ENCODE assay signal across 9 cellular contexts in the genomic region with DNA sequence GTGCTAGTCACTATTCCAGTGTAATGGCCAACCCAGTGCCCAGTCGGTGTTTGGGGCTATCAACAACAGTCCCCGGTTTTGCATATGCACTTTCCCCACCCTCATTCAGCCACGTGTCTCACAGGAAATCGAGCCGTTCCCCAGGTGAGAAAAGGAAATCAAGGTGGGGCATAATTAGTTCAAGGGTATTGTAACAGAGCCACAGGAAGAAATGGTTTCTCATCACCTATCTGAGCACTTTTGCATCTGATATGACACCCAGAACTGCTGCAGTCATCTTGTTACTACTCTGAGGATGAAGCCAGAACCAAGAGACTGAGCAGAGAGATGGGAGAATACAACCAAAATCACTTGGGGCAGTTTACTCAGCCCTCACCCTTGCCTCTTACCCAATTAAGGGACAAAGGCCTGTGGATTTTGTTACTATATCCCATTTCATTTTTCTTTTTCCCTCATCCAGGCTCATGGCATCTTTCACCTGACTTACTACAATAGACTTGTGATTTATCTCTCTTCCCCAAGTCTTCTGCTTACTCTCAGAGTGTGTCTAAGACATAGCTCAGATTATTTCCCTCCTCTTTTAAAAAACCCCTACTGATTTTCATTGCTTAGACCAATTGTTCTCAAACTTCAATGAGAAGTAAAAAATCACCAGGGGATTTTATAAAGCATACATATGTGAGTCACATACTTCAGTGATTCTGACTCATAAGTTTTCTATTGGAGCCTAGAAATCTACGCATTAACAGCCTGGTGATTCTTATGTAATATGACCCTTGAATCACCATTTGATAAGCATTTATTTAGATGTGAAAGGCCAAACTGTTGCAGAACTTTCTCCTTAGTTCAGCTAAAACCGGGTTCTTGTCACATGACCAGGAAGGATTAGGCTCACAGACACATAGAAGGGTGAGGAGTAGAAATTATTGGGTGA. TPM values are rescaled to one million over a fixed set of nuclear protein-coding genes. Genes with fewer than 3 reads are reported as not detected.
DNase-seq lines count a peak whose midpoint lies in the region; ATAC-seq and TF ChIP-seq lines count a peak whose summit lies in the region.
"Had no signal": no experiment of that assay in that cellular context is flagged by ENCODE, and none has a peak within 500 bp of the region (broad histone marks: within the 10 kb centered on the region; RNA-seq: fewer than 3 reads in every experiment).

No MANE protein-coding gene starts in this region.

- no peak for TF ChIP-seq RAD21 in SK-N-SH (IDR thresholded peaks at IDR 0.05; ENCODE audit: low read length)

- H3K9me3 ChIP-seq in CD4-positive, CD25-positive, alpha-beta regulatory T cell (ENCODE audit: control insufficient read depth in 2 of 2, low read length in 2 of 2) = peaks cover 0 to 8% of the 10 kb centered on the region in 2 experiments
- no peaks in the 10 kb centered on the region for H3K9me3 ChIP-seq in SK-N-SH

- no peak overlapping the region for H3K9ac ChIP-seq in SK-N-SH

- peak overlapping the region; percentile 83 to 98 (median 89) for H3K27ac Mint-ChIP-seq in CD4-positive, CD25-positive, alpha-beta regulatory T cell

- peak overlapping the region; percentile 12; the same call in 1 of the 2 replicates for H2AFZ ChIP-seq in SK-N-SH (ENCODE audit: low read depth)

- no peaks in the 10 kb centered on the region for H3K27me3 Mint-ChIP-seq in CD4-positive, CD25-positive, alpha-beta regulatory T cell

- peak overlapping the region; percentile 30 for H3K4me3 ChIP-seq in CD4-positive, CD25-positive, alpha-beta regulatory T cell (ENCODE audit: low read depth, low read length)
- H3K4me3 ChIP-seq in SK-N-SH (ENCODE audit: low read depth in 2 of 2, low read length in 1 of 2) = no peak overlapping the region

- H3K9me2 ChIP-seq in SK-N-SH = no peaks in the 10 kb centered on the region

- peak; percentile 79 to 80 for ATAC-seq in CD4-positive, CD25-positive, alpha-beta regulatory T cell (ENCODE audit: low read depth in 2 of 2)
- ATAC-seq in GM21825 (IDR thresholded peaks at IDR 0.05; ENCODE audit: unreplicated experiment) (peak; percentile 83), esophagus mucosa (peak; percentile 84)

- TF ChIP-seq CTCF in SK-N-SH (IDR thresholded peaks at IDR 0.05) = no peak

- peak overlapping the region; percentile 78 for H3K27ac ChIP-seq in CD4-positive, CD25-positive, alpha-beta regulatory T cell (ENCODE audit: insufficient read depth, low read length, poor library complexity, severe bottlenecking)
- peak overlapping the region in 1 of 2 experiments; percentile 48; a peak in 2 of 4 replicates for H3K27ac ChIP-seq in SK-N-SH (ENCODE audit: low read depth in 2 of 2, low read length in 1 of 2)

- H3K27me3 ChIP-seq in CD4-positive, CD25-positive, alpha-beta regulatory T cell (ENCODE audit: control insufficient read depth, insufficient read depth, low read length) = no peaks in the 10 kb centered on the region
- H3K27me3 ChIP-seq in SK-N-SH (ENCODE audit: insufficient read depth) = no peaks in the 10 kb centered on the region

- peaks cover 28% of the 10 kb centered on the region for H3K4me1 ChIP-seq in CD4-positive, CD25-positive, alpha-beta regulatory T cell (ENCODE audit: control insufficient read depth, insufficient read depth, low read length, poor library complexity, severe bottlenecking)
- H3K4me1 ChIP-seq in SK-N-SH (ENCODE audit: control insufficient read depth in 1 of 2, insufficient read depth in 2 of 2, low read depth in 1 of 2, low read length in 1 of 2) = 0 out of 4 replicates have a peak, but pooled peaks cover 0 to 4% of the 10 kb centered on the region in 2 experiments

- peaks cover 6% of the 10 kb centered on the region for H3K36me3 ChIP-seq in CD4-positive, CD25-positive, alpha-beta regulatory T cell (ENCODE audit: control insufficient read depth, insufficient read depth, low read length)
- H3K36me3 ChIP-seq in SK-N-SH (replicated peaks in 1 of 2; ENCODE audit: control insufficient read depth in 1 of 2, insufficient read depth in 2 of 2, low read length in 1 of 2) = no peaks in the 10 kb centered on the region

- POLR2A ChIA-PET in SK-N-SH (lab: Yijun Ruan, JAX) = no interaction called here

- H3K4me3 Mint-ChIP-seq in CD4-positive, CD25-positive, alpha-beta regulatory T cell = peak overlapping the region in 3 of 4 donors; percentile 39 to 68 (median 57)

- peak in 2 of 3 donors; percentile 39 to 74 for DNase-seq in CD4-positive, CD25-positive, alpha-beta regulatory T cell
- DNase-seq in SK-N-SH = no peak
- DNase-seq in CD1c-positive myeloid dendritic cell (ENCODE audit: extremely low spot score) = no peak
- DNase-seq in NCI-H82 treated with DMSO at 0.1 percent for 48 hours (lab: John Stamatoyannopoulos, UW; ENCODE audit: unreplicated experiment) = no peak
- DNase-seq in NCI-H2107 (lab: John Stamatoyannopoulos, UW) = no peak
- no peak for DNase-seq in cardiac septum (ENCODE audit: low spot score)
- DNase-seq: NCI-H526 treated with DMSO at 0.1 percent for 48 hours had no signal

- H3K36me3 Mint-ChIP-seq in CD4-positive, CD25-positive, alpha-beta regulatory T cell = peaks cover 42% of the 10 kb centered on the region

- no peaks in the 10 kb centered on the region for H3K79me2 ChIP-seq in SK-N-SH (ENCODE audit: insufficient read depth)

- H4K20me1 ChIP-seq in SK-N-SH (ENCODE audit: insufficient read depth) = no peaks in the 10 kb centered on the region

- TF ChIP-seq EP300 in SK-N-SH (IDR thresholded peaks at IDR 0.05; ENCODE audit: borderline replicate concordance in 1 of 2, low read depth in 1 of 2, low read length in 1 of 2) = peak in 1 of 2 experiments; percentile 39; a peak in 1 of 4 replicates

- peaks cover 3% of the 10 kb centered on the region for H3F3A ChIP-seq in SK-N-SH (replicated peaks; ENCODE audit: insufficient read depth)

- intact Hi-C loops in cardiac septum (cut with DNase I) = no loop called here

- peaks cover 10 to 47% (median 33%) of the 10 kb centered on the region in 4 donors for H3K4me1 Mint-ChIP-seq in CD4-positive, CD25-positive, alpha-beta regulatory T cell

- 64% methylated on average over 7 of the region's 7 CpGs for WGBS in SK-N-SH (ENCODE audit: low lambda C conversion rate)

- peak overlapping the region; percentile 25; the same call in 1 of the 2 replicates for H3K4me2 ChIP-seq in SK-N-SH

- H3K9me3 Mint-ChIP-seq in CD4-positive, CD25-positive, alpha-beta regulatory T cell = peaks cover 0 to 9% (median 2%) of the 10 kb centered on the region in 7 donors

- CTCF ChIA-PET in SK-N-SH (lab: Yijun Ruan, JAX) = no interaction called here

TF ChIP-seq in SK-N-SH, 30 proteins besides CTCF, POLR2A, EP300 and RAD21 (continues in another document):
- peak; percentile 73 for TF ChIP-seq FOSL2 (IDR thresholded peaks at IDR 0.05; ENCODE audit: borderline replicate concordance, low read depth)
- TF ChIP-seq, protein P1, sequence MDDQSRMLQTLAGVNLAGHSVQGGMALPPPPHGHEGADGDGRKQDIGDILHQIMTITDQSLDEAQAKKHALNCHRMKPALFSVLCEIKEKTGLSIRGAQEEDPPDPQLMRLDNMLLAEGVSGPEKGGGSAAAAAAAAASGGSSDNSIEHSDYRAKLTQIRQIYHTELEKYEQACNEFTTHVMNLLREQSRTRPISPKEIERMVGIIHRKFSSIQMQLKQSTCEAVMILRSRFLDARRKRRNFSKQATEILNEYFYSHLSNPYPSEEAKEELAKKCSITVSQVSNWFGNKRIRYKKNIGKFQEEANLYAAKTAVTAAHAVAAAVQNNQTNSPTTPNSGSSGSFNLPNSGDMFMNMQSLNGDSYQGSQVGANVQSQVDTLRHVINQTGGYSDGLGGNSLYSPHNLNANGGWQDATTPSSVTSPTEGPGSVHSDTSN (IDR thresholded peaks at IDR 0.05) = no peak
- TF ChIP-seq, protein P2, sequence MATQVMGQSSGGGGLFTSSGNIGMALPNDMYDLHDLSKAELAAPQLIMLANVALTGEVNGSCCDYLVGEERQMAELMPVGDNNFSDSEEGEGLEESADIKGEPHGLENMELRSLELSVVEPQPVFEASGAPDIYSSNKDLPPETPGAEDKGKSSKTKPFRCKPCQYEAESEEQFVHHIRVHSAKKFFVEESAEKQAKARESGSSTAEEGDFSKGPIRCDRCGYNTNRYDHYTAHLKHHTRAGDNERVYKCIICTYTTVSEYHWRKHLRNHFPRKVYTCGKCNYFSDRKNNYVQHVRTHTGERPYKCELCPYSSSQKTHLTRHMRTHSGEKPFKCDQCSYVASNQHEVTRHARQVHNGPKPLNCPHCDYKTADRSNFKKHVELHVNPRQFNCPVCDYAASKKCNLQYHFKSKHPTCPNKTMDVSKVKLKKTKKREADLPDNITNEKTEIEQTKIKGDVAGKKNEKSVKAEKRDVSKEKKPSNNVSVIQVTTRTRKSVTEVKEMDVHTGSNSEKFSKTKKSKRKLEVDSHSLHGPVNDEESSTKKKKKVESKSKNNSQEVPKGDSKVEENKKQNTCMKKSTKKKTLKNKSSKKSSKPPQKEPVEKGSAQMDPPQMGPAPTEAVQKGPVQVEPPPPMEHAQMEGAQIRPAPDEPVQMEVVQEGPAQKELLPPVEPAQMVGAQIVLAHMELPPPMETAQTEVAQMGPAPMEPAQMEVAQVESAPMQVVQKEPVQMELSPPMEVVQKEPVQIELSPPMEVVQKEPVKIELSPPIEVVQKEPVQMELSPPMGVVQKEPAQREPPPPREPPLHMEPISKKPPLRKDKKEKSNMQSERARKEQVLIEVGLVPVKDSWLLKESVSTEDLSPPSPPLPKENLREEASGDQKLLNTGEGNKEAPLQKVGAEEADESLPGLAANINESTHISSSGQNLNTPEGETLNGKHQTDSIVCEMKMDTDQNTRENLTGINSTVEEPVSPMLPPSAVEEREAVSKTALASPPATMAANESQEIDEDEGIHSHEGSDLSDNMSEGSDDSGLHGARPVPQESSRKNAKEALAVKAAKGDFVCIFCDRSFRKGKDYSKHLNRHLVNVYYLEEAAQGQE (IDR thresholded peaks at IDR 0.05; ENCODE audit: low read depth, low read length) = no peak

RNA-seq across cellular contexts. Expression of a gene that starts 40.5 kb away (rescaled TPM):
- 85.0 TPM for total RNA-seq in CD4-positive, CD25-positive, alpha-beta regulatory T cell
- polyA plus RNA-seq in CD4-positive, CD25-positive, alpha-beta regulatory T cell = 100 to 1,000 TPM; 120 to 167 (median 142) TPM
- not detected in 2 replicates for polyA plus RNA-seq in SK-N-SH (2012; rRNA removed)
- polyA plus RNA-seq in SK-N-SH (2012; cell fraction: cytosol; rRNA removed) = not detected in 2 replicates
- polyA plus RNA-seq in SK-N-SH (2012; cell fraction: nucleus; rRNA removed) = not detected in 2 replicates
- total RNA-seq in esophagus mucosa (0.20 TPM), cardiac septum (0.30 TPM)

Comparison
In these comparisons a context has a peak if more than half of its experiments do, and no peak if none do; other contexts are left out.
1. DNase-seq: peak in CD4-positive, CD25-positive, alpha-beta regulatory T cell (2 of 3); none in SK-N-SH (single experiment), CD1c-positive myeloid dendritic cell (single experiment), NCI-H82 treated with DMSO at 0.1 percent for 48 hours (single experiment), NCI-H2107 (single experiment) and cardiac septum (single experiment).
2. RNA of a gene that starts 40.5 kb away (total RNA-seq): 85.0 TPM in CD4-positive, CD25-positive, alpha-beta regulatory T cell (single experiment); 0.30 TPM in cardiac septum (single experiment) and 0.20 TPM in esophagus mucosa (single experiment); every median in the first group is over 10 times any median in the second.
3. Peak in every context shown above with its lines, with median percentiles within 50 percentile points of each other: ATAC-seq.